Comparison of ENCODE assay signal across 30 cellular contexts in the genomic region with DNA sequence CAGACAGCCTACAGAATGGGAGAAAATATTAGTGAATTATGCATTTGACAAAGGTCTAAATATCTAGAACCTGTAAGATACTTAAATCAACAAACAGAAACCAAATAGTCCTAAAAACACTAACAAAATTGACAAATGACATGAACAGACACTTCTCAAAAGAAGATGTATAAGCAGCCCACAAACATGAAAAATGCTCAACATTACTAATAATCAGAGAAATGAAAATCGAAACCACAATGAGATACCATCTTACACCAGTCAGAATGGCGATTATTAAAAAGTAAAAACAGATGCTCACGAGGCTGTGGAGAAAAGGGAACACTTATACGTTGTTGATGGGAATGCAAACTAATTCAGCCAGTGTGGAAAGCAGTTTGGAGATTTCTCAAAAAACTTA.
"Had no signal": no experiment of that assay in that cellular context is flagged by ENCODE, and none has a peak within 500 bp of the region (broad histone marks: within the 10 kb centered on the region; RNA-seq: fewer than 3 reads in every experiment).

No MANE protein-coding gene starts in this region.

- H3K9ac ChIP-seq: KMS-11, SK-N-SH had no signal

- H3K27ac Mint-ChIP-seq: T-helper 1 cell treated with Interleukin-12 subunit alpha and Interleukin-12 subunit beta and Interleukin-4 antibody, amounts not matched to agents 30 μg/mL and 1 μg/mL, for 36 hours had no signal

- FAIRE-seq: RCC 7860 had no signal

- H3K4me3 ChIP-seq: PC-9, SJCRH30 had no signal

- H3K9me3 ChIP-seq: SJCRH30 had no signal

- H3K4me2 ChIP-seq: KMS-11, PC-9, SK-N-SH had no signal

- H3K27ac ChIP-seq: KMS-11, PC-9, RWPE1, SJCRH30 had no signal

- H3K4me3 Mint-ChIP-seq: T-helper 1 cell treated with Interleukin-12 subunit alpha and Interleukin-12 subunit beta and Interleukin-4 antibody, amounts not matched to agents 30 μg/mL and 1 μg/mL, for 36 hours had no signal

- H3K27me3 ChIP-seq: SJCRH30 had no signal

- DNase-seq: Karpas-422, MV-4-11, NCI-H1092, NCI-H1417 treated with DMSO at 0.1 percent for 48 hours, NCI-H1436 treated with DMSO at 0.1 percent for 48 hours, NCI-H1694 treated with DMSO at 0.1 percent for 48 hours, NCI-H187 treated with DMSO at 0.1 percent for 48 hours, NCI-H2029, NCI-H2081, NCI-H2171 treated with DMSO at 0.1 percent for 48 hours, NCI-H2227 treated with DMSO at 0.1 percent for 48 hours, NCI-H345, NCI-H446, NCI-H510A treated with DMSO at 0.1 percent for 48 hours, NCI-H526, NCI-H748 treated with DMSO at 0.1 percent for 48 hours, NCI-H82, PC-9, SHP77, SIG-M5, SJCRH30, SK-N-SH, SW 1271, T-helper 1 cell had no signal

- H2AFZ ChIP-seq: PC-9 had no signal

- H3K9me2 ChIP-seq: SK-N-SH had no signal

- ATAC-seq: Panc1, Right ventricle myocardium inferior had no signal

- H3K36me3 ChIP-seq: SJCRH30 had no signal
